ENCODE assay signal across 1 cellular context in genomic region chr5:108278285-108279240, GRCh38.
TF ChIP-seq lines count a peak whose summit lies in the region.

No MANE protein-coding gene starts in this region.

TF ChIP-seq in HCT116, 20 proteins besides CTCF, POLR2A, EP300 and RAD21 (continued from another document):
- TF ChIP-seq ELF1 (IDR thresholded peaks at IDR 0.05; ENCODE audit: borderline replicate concordance, low read depth) (no peak), SP1 (IDR thresholded peaks at IDR 0.05; ENCODE audit: low read depth) (no peak), MAX (IDR thresholded peaks at IDR 0.05) (no peak), YY1 (IDR thresholded peaks at IDR 0.05; ENCODE audit: extremely low read depth, insufficient replicate concordance, low read depth, low read length) (no peak), TCF7L2 (IDR thresholded peaks at IDR 0.05; ENCODE audit: borderline replicate concordance, extremely low read depth, insufficient read depth, insufficient read length) (no peak), CEBPB (IDR thresholded peaks at IDR 0.05; ENCODE audit: low read depth) (no peak), CBX3 (IDR thresholded peaks at IDR 0.05; ENCODE audit: low read depth) (no peak), ZFX (IDR thresholded peaks at IDR 0.05) (no peak), ATF3 (IDR thresholded peaks at IDR 0.05) (no peak), JUND (IDR thresholded peaks at IDR 0.05) (no peak), EGR1 (IDR thresholded peaks at IDR 0.05; ENCODE audit: low read depth) (no peak), SRF (IDR thresholded peaks at IDR 0.05; ENCODE audit: low read depth) (no peak), SIN3A (IDR thresholded peaks at IDR 0.05; ENCODE audit: low read depth) (no peak), ZNF274 (IDR thresholded peaks at IDR 0.05; ENCODE audit: low read depth, low read length) (no peak), REST (IDR thresholded peaks at IDR 0.05; ENCODE audit: low read depth) (no peak), EZH2 (IDR thresholded peaks at IDR 0.05) (no peak), POLR2AphosphoS5 (IDR thresholded peaks at IDR 0.05; ENCODE audit: low read depth, low read length) (no peak), ZBTB33 (IDR thresholded peaks at IDR 0.05; ENCODE audit: extremely low read depth, insufficient replicate concordance, low read length) (no peak), FOSL1 (IDR thresholded peaks at IDR 0.05; ENCODE audit: low read depth) (no peak)
